In genomic region chr10:33115720-33116119, GRCh38 we compare ENCODE assay signal across 10 cellular contexts.
DNase-seq lines count a peak whose midpoint lies in the region; ATAC-seq and TF ChIP-seq lines count a peak whose summit lies in the region.
"Had no signal": no experiment of that assay in that cellular context is flagged by ENCODE, and none has a peak within 500 bp of the region (broad histone marks: within the 10 kb centered on the region; RNA-seq: fewer than 3 reads in every experiment).

No MANE protein-coding gene starts in this region.

- no peak for TF ChIP-seq CTCF in WTC11 (IDR thresholded peaks at IDR 0.05)
- TF ChIP-seq CTCF in GM13977 (IDR thresholded peaks at IDR 0.05; ENCODE audit: extremely low read depth, insufficient read depth, missing control alignments), result no peak

- peaks cover 93% of the 10 kb centered on the region for H3K4me1 Mint-ChIP-seq in activated T-cell treated with anti-CD3 and anti-CD28 coated beads, Interleukin-2, amount 50 U/mL, for 24 hours (ENCODE audit: low read depth)
- peaks cover 85% of the 10 kb centered on the region for H3K4me1 Mint-ChIP-seq in central memory CD8-positive, alpha-beta T cell
- peaks cover 18% of the 10 kb centered on the region for H3K4me1 Mint-ChIP-seq in WTC11

- peaks cover 5% of the 10 kb centered on the region for H3K36me3 Mint-ChIP-seq in activated T-cell treated with anti-CD3 and anti-CD28 coated beads, Interleukin-2, amount 50 U/mL, for 24 hours (ENCODE audit: low read depth)
- H3K36me3 Mint-ChIP-seq in central memory CD8-positive, alpha-beta T cell (ENCODE audit: insufficient read depth), result peaks cover 10% of the 10 kb centered on the region
- no peaks in the 10 kb centered on the region for H3K36me3 Mint-ChIP-seq in WTC11

- peak overlapping the region; percentile 82 for H3K27ac Mint-ChIP-seq in activated T-cell treated with anti-CD3 and anti-CD28 coated beads, Interleukin-2, amount 50 U/mL, for 24 hours
- H3K27ac Mint-ChIP-seq in central memory CD8-positive, alpha-beta T cell (ENCODE audit: low read depth), result peak overlapping the region; percentile 84
- no peak overlapping the region for H3K27ac Mint-ChIP-seq in WTC11
- H3K27ac Mint-ChIP-seq: endodermal cell had no signal

- POLR2A ChIA-PET in WTC11 (lab: Charles Lee), result interaction anchor here (1.1 kb wide), 1 partner anchor 13 kb away, joined by 3 read pairs; no protein-coding TSS in a partner anchor

- in situ Hi-C loops in GM13977 (cut with MboI; ENCODE audit: low pct_unique_long_range_greater_than_20kb, low sequenced_read_pairs, unreplicated experiment), result no loop called here

- no peaks in the 10 kb centered on the region for H3K27me3 Mint-ChIP-seq in activated T-cell treated with anti-CD3 and anti-CD28 coated beads, Interleukin-2, amount 50 U/mL, for 24 hours
- no peaks in the 10 kb centered on the region for H3K27me3 Mint-ChIP-seq in central memory CD8-positive, alpha-beta T cell
- H3K27me3 Mint-ChIP-seq in WTC11 (ENCODE audit: low read depth), result no peaks in the 10 kb centered on the region

- DNase-seq in activated T-cell treated with anti-CD3 and anti-CD28 coated beads, Interleukin-2, amount 50 U/mL, for 24 hours, result no peak
- no peak for DNase-seq in activated T-cell treated with anti-CD3 and anti-CD28 coated beads, Interleukin-2, amount 50 U/mL, for 1 hour
- peak; percentile 20 for DNase-seq in MV-4-11 (lab: John Stamatoyannopoulos, UW)
- DNase-seq in central memory CD8-positive, alpha-beta T cell (ENCODE audit: low spot score in 2 of 2), result no peak
- peak; percentile 79 for DNase-seq in renal cortical epithelial cell (ENCODE audit: low read depth)
- DNase-seq in WTC11 (ENCODE audit: low spot score), result no peak
- DNase-seq in GM13977 (ENCODE audit: low spot score), result no peak
- DNase-seq: NCI-H446 treated with DMSO at 0.1 percent for 48 hours had no signal

- no peak overlapping the region for H3K4me3 Mint-ChIP-seq in activated T-cell treated with anti-CD3 and anti-CD28 coated beads, Interleukin-2, amount 50 U/mL, for 24 hours
- peak overlapping the region; percentile 23 for H3K4me3 Mint-ChIP-seq in central memory CD8-positive, alpha-beta T cell
- no peak overlapping the region for H3K4me3 Mint-ChIP-seq in WTC11
- H3K4me3 Mint-ChIP-seq: endodermal cell had no signal

- CTCF ChIA-PET in WTC11 (lab: Charles Lee), result interaction anchor here (0.5 to 1.9 kb wide), 41 partner anchors 9 to 219 kb away, joined by 3 to 25 read pairs (median 4); partner anchors contain the start of gene NRP1

- ATAC-seq in central memory CD8-positive, alpha-beta T cell (replicated peaks; ENCODE audit: extremely low read depth, poor library complexity, severe bottlenecking), result no peak
- ATAC-seq in WTC11 (no peak), HG02973 (IDR thresholded peaks at IDR 0.05; ENCODE audit: unreplicated experiment) (no peak)

- H3K9me3 Mint-ChIP-seq in activated T-cell treated with anti-CD3 and anti-CD28 coated beads, Interleukin-2, amount 50 U/mL, for 24 hours, result peaks cover 10% of the 10 kb centered on the region
- no peaks in the 10 kb centered on the region for H3K9me3 Mint-ChIP-seq in central memory CD8-positive, alpha-beta T cell
- H3K9me3 Mint-ChIP-seq in WTC11, result no peaks in the 10 kb centered on the region
- H3K9me3 Mint-ChIP-seq: endodermal cell had no signal

TF ChIP-seq in WTC11, 78 proteins besides CTCF, POLR2A, EP300 and RAD21:
- TF ChIP-seq, protein P1, sequence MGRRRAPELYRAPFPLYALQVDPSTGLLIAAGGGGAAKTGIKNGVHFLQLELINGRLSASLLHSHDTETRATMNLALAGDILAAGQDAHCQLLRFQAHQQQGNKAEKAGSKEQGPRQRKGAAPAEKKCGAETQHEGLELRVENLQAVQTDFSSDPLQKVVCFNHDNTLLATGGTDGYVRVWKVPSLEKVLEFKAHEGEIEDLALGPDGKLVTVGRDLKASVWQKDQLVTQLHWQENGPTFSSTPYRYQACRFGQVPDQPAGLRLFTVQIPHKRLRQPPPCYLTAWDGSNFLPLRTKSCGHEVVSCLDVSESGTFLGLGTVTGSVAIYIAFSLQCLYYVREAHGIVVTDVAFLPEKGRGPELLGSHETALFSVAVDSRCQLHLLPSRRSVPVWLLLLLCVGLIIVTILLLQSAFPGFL (CRISPR knock-in tag; IDR thresholded peaks at IDR 0.05; ENCODE audit: borderline replicate concordance), result no peak
- TF ChIP-seq ZNF317 (CRISPR knock-in tag; IDR thresholded peaks at IDR 0.05; ENCODE audit: borderline replicate concordance, low read depth), result no peak
- no peak for TF ChIP-seq ZNF671 (CRISPR knock-in tag; IDR thresholded peaks at IDR 0.05)
- TF ChIP-seq, protein P2, sequence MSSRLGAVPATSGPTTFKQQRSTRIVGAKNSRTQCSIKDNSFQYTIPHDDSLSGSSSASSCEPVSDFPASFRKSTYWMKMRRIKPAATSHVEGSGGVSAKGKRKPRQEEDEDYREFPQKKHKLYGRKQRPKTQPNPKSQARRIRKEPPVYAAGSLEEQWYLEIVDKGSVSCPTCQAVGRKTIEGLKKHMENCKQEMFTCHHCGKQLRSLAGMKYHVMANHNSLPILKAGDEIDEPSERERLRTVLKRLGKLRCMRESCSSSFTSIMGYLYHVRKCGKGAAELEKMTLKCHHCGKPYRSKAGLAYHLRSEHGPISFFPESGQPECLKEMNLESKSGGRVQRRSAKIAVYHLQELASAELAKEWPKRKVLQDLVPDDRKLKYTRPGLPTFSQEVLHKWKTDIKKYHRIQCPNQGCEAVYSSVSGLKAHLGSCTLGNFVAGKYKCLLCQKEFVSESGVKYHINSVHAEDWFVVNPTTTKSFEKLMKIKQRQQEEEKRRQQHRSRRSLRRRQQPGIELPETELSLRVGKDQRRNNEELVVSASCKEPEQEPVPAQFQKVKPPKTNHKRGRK (CRISPR knock-in tag; IDR thresholded peaks at IDR 0.05; ENCODE audit: borderline replicate concordance), result no peak

Comparison
In these comparisons a context has a peak if more than half of its experiments do, and no peak if none do; other contexts are left out.
1. DNase-seq: peak in MV-4-11 (single experiment) and renal cortical epithelial cell (single experiment); none in activated T-cell treated with anti-CD3 and anti-CD28 coated beads, Interleukin-2, amount 50 U/mL, for 24 hours (single experiment), activated T-cell treated with anti-CD3 and anti-CD28 coated beads, Interleukin-2, amount 50 U/mL, for 1 hour (single experiment), central memory CD8-positive, alpha-beta T cell (0 of 2), WTC11 (single experiment) and GM13977 (single experiment).